ENCODE assay signal across 18 cellular contexts in the genomic region with DNA sequence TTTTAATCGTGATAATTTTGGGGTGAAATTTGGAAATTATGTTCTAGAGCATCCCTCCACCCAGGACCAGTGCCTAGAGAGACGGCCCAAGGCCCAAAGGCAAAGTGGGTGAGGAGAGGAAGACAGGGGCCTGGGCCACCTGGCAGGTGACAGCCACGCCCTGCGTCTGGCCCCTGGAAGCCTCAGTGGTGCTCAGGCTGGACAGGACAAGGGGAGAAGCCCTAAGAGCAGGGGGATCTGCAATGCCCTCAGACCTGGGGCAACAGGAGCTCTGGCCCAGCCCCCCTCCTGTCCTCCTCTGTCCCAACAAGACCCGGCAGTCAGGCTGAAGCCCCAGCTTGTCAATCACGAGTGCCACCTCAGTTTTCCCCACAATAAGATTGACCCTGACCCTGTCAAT.
"Had no signal": no experiment of that assay in that cellular context is flagged by ENCODE, and none has a peak within 500 bp of the region (broad histone marks: within the 10 kb centered on the region; RNA-seq: fewer than 3 reads in every experiment).

No MANE protein-coding gene starts in this region.

- H3K27me3 ChIP-seq: SJCRH30 had no signal

- H3K4me3 ChIP-seq: SJCRH30 had no signal

- H3K27ac ChIP-seq: HL-60, SJCRH30 had no signal

- H3K36me3 ChIP-seq: SJCRH30 had no signal

- H3K9me3 ChIP-seq: SJCRH30 had no signal

- H3K4me1 ChIP-seq: SJCRH30 had no signal

- DNase-seq: KBM-7, MV-4-11, NCI-H1048, NCI-H1105, NCI-H1417 treated with DMSO at 0.1 percent for 48 hours, NCI-H146, NCI-H1694 treated with DMSO at 0.1 percent for 48 hours, NCI-H1930, NCI-H2081, NCI-H2107, NCI-H2227 treated with DMSO at 0.1 percent for 48 hours, NCI-H524 treated with DMSO at 0.1 percent for 48 hours, NCI-H69, NCI-H774, RPMI8226, SHP77 treated with DMSO at 0.1 percent for 48 hours, SJCRH30 had no signal
